In the genomic region with DNA sequence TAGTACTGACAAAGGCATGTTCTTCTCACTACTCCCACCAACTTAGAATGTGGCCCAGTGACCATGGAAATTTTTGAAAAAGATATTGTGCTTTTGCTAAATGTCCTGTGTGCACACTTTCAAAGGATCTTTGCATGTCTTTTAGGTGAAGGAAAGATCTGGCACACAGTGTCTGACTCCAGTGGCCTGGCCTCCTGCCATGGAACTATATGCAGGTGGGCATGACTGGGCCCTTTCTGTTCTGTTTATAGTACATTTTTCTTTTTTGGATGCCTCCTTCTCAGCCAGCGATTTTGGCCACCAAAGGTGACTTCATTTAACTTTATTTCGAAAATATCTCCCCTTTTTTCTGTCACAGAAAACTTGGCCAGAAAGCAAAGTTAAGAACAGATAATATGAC, we compare ENCODE assay signal across 37 cellular contexts.
"Had no signal": no experiment of that assay in that cellular context is flagged by ENCODE, and none has a peak within 500 bp of the region (broad histone marks: within the 10 kb centered on the region; RNA-seq: fewer than 3 reads in every experiment).

No MANE protein-coding gene starts in this region.

- H3K36me3 Mint-ChIP-seq: activated naive CD4-positive, alpha-beta T cell treated with anti-CD3 and anti-CD28 coated beads, Interleukin-2, amount 10 ng/mL, durations not matched to agents 7 days and 5 days; activated naive CD4-positive, alpha-beta T cell treated with anti-CD3 and anti-CD28 coated beads, Interleukin-2, amount 50 U/mL, for 24 hours; activated naive CD8-positive, alpha-beta T cell; activated naive CD8-positive, alpha-beta T cell treated with anti-CD3 and anti-CD28 coated beads for 36 hours; activated naive CD8-positive, alpha-beta T cell treated with anti-CD3 and anti-CD28 coated beads, Interleukin-2, amount 10 ng/mL, durations not matched to agents 7 days and 5 days; brain had no signal

- H3K4me1 Mint-ChIP-seq: activated naive CD4-positive, alpha-beta T cell treated with anti-CD3 and anti-CD28 coated beads, Interleukin-2, amount 10 ng/mL, durations not matched to agents 7 days and 5 days; activated naive CD4-positive, alpha-beta T cell treated with anti-CD3 and anti-CD28 coated beads, Interleukin-2, amount 50 U/mL, for 24 hours; activated naive CD8-positive, alpha-beta T cell treated with anti-CD3 and anti-CD28 coated beads for 36 hours; activated naive CD8-positive, alpha-beta T cell treated with anti-CD3 and anti-CD28 coated beads, Interleukin-2, amount 10 ng/mL, durations not matched to agents 7 days and 5 days; activated naive CD8-positive, alpha-beta T cell treated with anti-CD3 and anti-CD28 coated beads, Interleukin-2, amount 50 U/mL, for 24 hours; activated T-helper 17 cell treated with anti-CD3 and anti-CD28 coated beads, Interleukin-2, amount 50 U/mL, for 72 hours; central memory CD8-positive, alpha-beta T cell had no signal

- H3K27me3 Mint-ChIP-seq: activated naive CD4-positive, alpha-beta T cell treated with anti-CD3 and anti-CD28 coated beads, Interleukin-2, amount 10 ng/mL, durations not matched to agents 7 days and 5 days; activated naive CD4-positive, alpha-beta T cell treated with anti-CD3 and anti-CD28 coated beads, Interleukin-2, amount 50 U/mL, for 24 hours; activated naive CD8-positive, alpha-beta T cell; activated naive CD8-positive, alpha-beta T cell treated with anti-CD3 and anti-CD28 coated beads for 36 hours; activated naive CD8-positive, alpha-beta T cell treated with anti-CD3 and anti-CD28 coated beads, Interleukin-2, amount 10 ng/mL, durations not matched to agents 7 days and 5 days; activated naive CD8-positive, alpha-beta T cell treated with anti-CD3 and anti-CD28 coated beads, Interleukin-2, amount 50 U/mL, for 24 hours; activated T-cell treated with anti-CD3 and anti-CD28 coated beads, Interleukin-2, amount 50 U/mL, for 24 hours; activated T-helper 17 cell treated with anti-CD3 and anti-CD28 coated beads, Interleukin-2, amount 50 U/mL, for 72 hours; brain; central memory CD8-positive, alpha-beta T cell had no signal

- DNase-seq: activated effector memory CD4-positive, alpha-beta T cell treated with anti-CD3 and anti-CD28 coated beads, Interleukin-2, amount 50 U/mL, for 16 hours; activated effector memory CD4-positive, alpha-beta T cell treated with Interleukin-2 at 50 U/mL for 16 hours; activated gamma-delta T cell; activated gamma-delta T cell treated with Interleukin-2 at 50 U/mL for 16 hours; activated naive CD4-positive, alpha-beta T cell; activated naive CD4-positive, alpha-beta T cell treated with anti-CD3 and anti-CD28 coated beads for 36 hours; activated naive CD4-positive, alpha-beta T cell treated with anti-CD3 and anti-CD28 coated beads, Interleukin-2, amount 10 ng/mL, durations not matched to agents 7 days and 5 days; activated naive CD4-positive, alpha-beta T cell treated with anti-CD3 and anti-CD28 coated beads, Interleukin-2, amount 50 U/mL, for 16 hours; activated naive CD4-positive, alpha-beta T cell treated with Interleukin-2 at 50 U/mL for 16 hours; activated naive CD8-positive, alpha-beta T cell treated with anti-CD3 and anti-CD28 coated beads for 36 hours; activated naive CD8-positive, alpha-beta T cell treated with anti-CD3 and anti-CD28 coated beads, Interleukin-2, amount 10 ng/mL, durations not matched to agents 7 days and 5 days; activated naive CD8-positive, alpha-beta T cell treated with anti-CD3 and anti-CD28 coated beads, Interleukin-2, amount 50 U/mL, for 24 hours; activated T-cell treated with anti-CD3 and anti-CD28 coated beads, Interleukin-2, amount 50 U/mL, for 1 hour; activated T-cell treated with anti-CD3 and anti-CD28 coated beads, Interleukin-2, amount 50 U/mL, for 24 hours; activated T-cell treated with anti-CD3 and anti-CD28 coated beads, Interleukin-2, amount 50 U/mL, for 4 hours; activated T-cell treated with anti-CD3 and anti-CD28 coated beads, Interleukin-2, amount 50 U/mL, for 48 hours; activated T-cell treated with anti-CD3 and anti-CD28 coated beads, Interleukin-2, amount 50 U/mL, for 72 hours; adrenal gland; amniotic stem cell; amygdala; anterior cingulate cortex; aorta; body of pancreas; brain microvascular endothelial cell; caudate nucleus; central memory CD4-positive, alpha-beta T cell; cerebellar nuclear complex had no signal

- H3K27me3 ChIP-seq: adrenal gland, ascending aorta, body of pancreas, brain microvascular endothelial cell, cardiac muscle cell had no signal

- H3K36me3 ChIP-seq: adrenal gland, ascending aorta, brain microvascular endothelial cell, cardiac muscle cell had no signal

- H3K9me3 Mint-ChIP-seq: activated naive CD8-positive, alpha-beta T cell treated with anti-CD3 and anti-CD28 coated beads for 36 hours had no signal

- H3K27ac Mint-ChIP-seq: activated naive CD4-positive, alpha-beta T cell treated with anti-CD3 and anti-CD28 coated beads for 36 hours; activated naive CD4-positive, alpha-beta T cell treated with anti-CD3 and anti-CD28 coated beads, Interleukin-2, amount 10 ng/mL, durations not matched to agents 7 days and 5 days; activated naive CD4-positive, alpha-beta T cell treated with anti-CD3 and anti-CD28 coated beads, Interleukin-2, amount 50 U/mL, for 24 hours; activated naive CD4-positive, alpha-beta T cell treated with anti-CD3 and anti-CD28 coated beads, Interleukin-2, amount 50 U/mL, for 72 hours; activated naive CD8-positive, alpha-beta T cell; activated naive CD8-positive, alpha-beta T cell treated with anti-CD3 and anti-CD28 coated beads for 36 hours; activated naive CD8-positive, alpha-beta T cell treated with anti-CD3 and anti-CD28 coated beads, Interleukin-2, amount 10 ng/mL, durations not matched to agents 7 days and 5 days; activated naive CD8-positive, alpha-beta T cell treated with anti-CD3 and anti-CD28 coated beads, Interleukin-2, amount 50 U/mL, for 24 hours; activated T-cell treated with anti-CD3 and anti-CD28 coated beads, Interleukin-2, amount 50 U/mL, for 24 hours; activated T-cell treated with anti-CD3 and anti-CD28 coated beads, Interleukin-2, amount 50 U/mL, for 72 hours; activated T-helper 1 cell treated with anti-CD3 and anti-CD28 coated beads, Interleukin-12 subunit alpha, Interleukin-12 subunit beta, Interleukin-2, Interleukin-4 antibody, amounts not matched to agents 30 ng/mL and 10 ng/mL and 1 ng/mL, durations not matched to agents 14 hours and 24 hours and 36 hours; activated T-helper 17 cell treated with anti-CD3 and anti-CD28 coated beads, Interleukin-2, amount 50 U/mL, for 72 hours; activated T-helper 2 cell treated with anti-CD3 and anti-CD28 coated beads, Interferon-gamma antibody, Interleukin-2, Interleukin-4, amounts not matched to agents 10 μg/mL and 5 μg/mL and 100 μg/mL, durations not matched to agents 14 hours and 24 hours and 36 hours had no signal

- H3K4me3 ChIP-seq: adrenal gland, ascending aorta, body of pancreas, cardiac muscle cell had no signal

- H3K9me3 ChIP-seq: adrenal gland, ascending aorta, body of pancreas had no signal

- H3K27ac ChIP-seq: adrenal gland, ascending aorta, body of pancreas, brain microvascular endothelial cell, cardiac muscle cell had no signal

- H3K4me1 ChIP-seq: adrenal gland, ascending aorta, body of pancreas had no signal

- H3K4me3 Mint-ChIP-seq: activated naive CD4-positive, alpha-beta T cell treated with anti-CD3 and anti-CD28 coated beads for 36 hours; activated naive CD4-positive, alpha-beta T cell treated with anti-CD3 and anti-CD28 coated beads, Interleukin-2, amount 10 ng/mL, durations not matched to agents 7 days and 5 days; activated naive CD4-positive, alpha-beta T cell treated with anti-CD3 and anti-CD28 coated beads, Interleukin-2, amount 50 U/mL, for 24 hours; activated naive CD8-positive, alpha-beta T cell; activated naive CD8-positive, alpha-beta T cell treated with anti-CD3 and anti-CD28 coated beads for 36 hours; activated naive CD8-positive, alpha-beta T cell treated with anti-CD3 and anti-CD28 coated beads, Interleukin-2, amount 10 ng/mL, durations not matched to agents 7 days and 5 days; activated naive CD8-positive, alpha-beta T cell treated with anti-CD3 and anti-CD28 coated beads, Interleukin-2, amount 50 U/mL, for 24 hours; activated T-cell treated with anti-CD3 and anti-CD28 coated beads, Interleukin-2, amount 50 U/mL, for 24 hours; activated T-cell treated with anti-CD3 and anti-CD28 coated beads, Interleukin-2, amount 50 U/mL, for 4 hours; activated T-cell treated with anti-CD3 and anti-CD28 coated beads, Interleukin-2, amount 50 U/mL, for 72 hours; activated T-helper 1 cell treated with anti-CD3 and anti-CD28 coated beads, Interleukin-12 subunit alpha, Interleukin-12 subunit beta, Interleukin-2, Interleukin-4 antibody, amounts not matched to agents 30 ng/mL and 10 ng/mL and 1 ng/mL, durations not matched to agents 14 hours and 24 hours and 36 hours; activated T-helper 17 cell treated with anti-CD3 and anti-CD28 coated beads, Interleukin-2, amount 50 U/mL, for 72 hours; brain; central memory CD8-positive, alpha-beta T cell had no signal
